In the genomic region with DNA sequence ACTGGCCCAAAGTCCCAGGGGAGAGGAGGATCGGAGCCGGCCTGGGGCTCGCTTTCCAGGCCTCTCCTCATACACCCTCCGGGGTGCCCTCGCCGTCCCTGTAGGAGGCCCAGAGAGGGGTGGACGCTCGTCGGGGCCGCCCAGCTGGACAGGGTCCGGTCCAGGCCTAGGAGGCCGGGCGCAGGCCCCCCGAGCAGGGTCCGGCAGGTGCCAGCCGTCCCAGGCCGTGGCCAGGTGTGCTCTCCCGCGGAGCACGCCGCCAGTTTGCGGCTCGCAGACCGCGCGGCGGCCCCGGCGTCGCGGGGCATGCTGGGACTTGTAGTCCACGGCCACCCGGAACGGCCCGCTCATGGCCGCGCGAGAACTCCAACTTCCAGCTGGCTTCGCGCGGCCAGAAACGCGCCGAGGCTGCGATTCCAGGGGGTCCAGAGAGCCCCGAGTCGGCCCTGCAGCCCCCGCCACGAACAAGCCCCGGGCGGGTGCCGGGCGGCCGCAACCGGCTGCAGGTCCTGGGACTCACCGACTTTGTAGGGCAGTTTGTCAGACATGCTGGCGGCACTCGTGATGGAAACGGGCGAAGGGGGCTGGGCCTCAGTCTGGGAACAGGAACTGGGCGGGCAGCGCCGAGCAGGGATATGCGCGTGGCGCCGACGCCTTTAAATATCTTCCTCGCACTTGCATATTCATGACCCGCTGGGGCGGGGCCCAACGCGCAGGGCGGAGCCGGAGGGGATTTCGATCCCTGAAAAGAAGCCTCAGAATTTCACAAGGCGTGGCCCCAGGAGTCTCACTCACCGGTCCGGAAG, we compare ENCODE assay signal across 8 cellular contexts. TPM values are rescaled to one million over a fixed set of nuclear protein-coding genes. Genes with fewer than 3 reads are reported as not detected.
DNase-seq lines count a peak whose midpoint lies in the region; ATAC-seq and TF ChIP-seq lines count a peak whose summit lies in the region.

A gene (minus strand): TSS at position 633 of the 806 bp plus-strand sequence. CDS start 85 bp downstream, at position 548.

- peak within 1 kb of the TSS; percentile 91; the same call in 1 of the 2 replicates for H2AFZ ChIP-seq in GM23338

- H3K4me2 ChIP-seq in DOHH2 (ENCODE audit: low read length) (peak within 1 kb of the TSS; percentile 74), GM23338 (peak within 1 kb of the TSS; percentile 92)

- peak; percentile 99 for DNase-seq in GM23338 (ENCODE audit: low spot score)
- DNase-seq in LHCN-M2 (ENCODE audit: low read depth) = peak; percentile 93
- DNase-seq in RPMI8226 = peak; percentile 98
- DNase-seq in fibroblast of mammary gland (ENCODE audit: low read depth) = peak; percentile 95
- DNase-seq in natural killer cell = peak; percentile 85
- DNase-seq in stimulated activated naive CD4-positive, alpha-beta T cell treated with Interleukin-2 at 50 U/mL for 16 hours (lab: John Stamatoyannopoulos, UW) = peak; percentile 93

- H3K27ac ChIP-seq in DOHH2 (ENCODE audit: low read depth, low read length) (peak within 1 kb of the TSS; percentile 55), GM23338 (ENCODE audit: low read depth) (peak within 1 kb of the TSS; percentile 93)

- peak within 1 kb of the TSS; percentile 84 for H3K4me3 ChIP-seq in DOHH2 (ENCODE audit: low read length)
- H3K4me3 ChIP-seq in GM23338 = peak within 1 kb of the TSS; percentile 78
- peak within 1 kb of the TSS; percentile 83 for H3K4me3 ChIP-seq in fibroblast of mammary gland (ENCODE audit: control insufficient read depth, low read depth, low read length)

- no peaks in the 10 kb centered on the region for H3K27me3 ChIP-seq in DOHH2 (ENCODE audit: control insufficient read depth, low read length)
- no peaks in the 10 kb centered on the region for H3K27me3 ChIP-seq in GM23338 (ENCODE audit: insufficient read depth)

- H3K9me3 ChIP-seq in DOHH2 (ENCODE audit: control insufficient read depth, insufficient read depth, low read length) = no peaks in the 10 kb centered on the region

- peaks cover 12% of the 10 kb centered on the region for H3K36me3 Mint-ChIP-seq in GM23338 (ENCODE audit: low read depth)
- no peaks in the 10 kb centered on the region for H3K36me3 Mint-ChIP-seq in activated T-helper 17 cell treated with anti-CD3 and anti-CD28 coated beads, Interleukin-2, amount 50 U/mL, for 72 hours (ENCODE audit: low read depth)
- no peaks in the 10 kb centered on the region for H3K36me3 Mint-ChIP-seq in natural killer cell

- H3K27ac Mint-ChIP-seq in GM23338 (peak within 1 kb of the TSS; percentile 98), natural killer cell (peak within 1 kb of the TSS; percentile 88)
- H3K27ac Mint-ChIP-seq in activated T-helper 17 cell treated with anti-CD3 and anti-CD28 coated beads, Interleukin-2, amount 50 U/mL, for 72 hours = peak within 1 kb of the TSS; percentile 87

- H3K9me2 ChIP-seq in DOHH2 (replicated peaks; ENCODE audit: control insufficient read depth, low read length) (no peaks in the 10 kb centered on the region), GM23338 (ENCODE audit: insufficient read depth) (no peaks in the 10 kb centered on the region)

- H3K36me3 ChIP-seq in DOHH2 (ENCODE audit: control insufficient read depth, low read length) = peaks cover 38% of the 10 kb centered on the region
- 0 out of 2 replicates have a peak, but pooled peaks cover 6% of the 10 kb centered on the region for H3K36me3 ChIP-seq in GM23338 (ENCODE audit: insufficient read depth)

- H3F3A ChIP-seq in DOHH2 (ENCODE audit: control insufficient read depth, insufficient read depth) (peaks cover 7% of the 10 kb centered on the region), GM23338 (replicated peaks; ENCODE audit: low read depth) (peaks cover 11% of the 10 kb centered on the region; the same call in 1 of the 2 replicates)

- no peak within 1 kb of the TSS; the same call in none of the 3 replicates for H3K4me3 Mint-ChIP-seq in GM23338
- H3K4me3 Mint-ChIP-seq in activated T-helper 17 cell treated with anti-CD3 and anti-CD28 coated beads, Interleukin-2, amount 50 U/mL, for 72 hours = peak within 1 kb of the TSS; percentile 82
- peak within 1 kb of the TSS; percentile 95 for H3K4me3 Mint-ChIP-seq in natural killer cell

- H3K4me1 ChIP-seq in DOHH2 (ENCODE audit: control insufficient read depth, low read length) (peaks cover 37% of the 10 kb centered on the region), GM23338 (ENCODE audit: insufficient read depth) (peaks cover 18% of the 10 kb centered on the region)

- H4K20me1 ChIP-seq in DOHH2 (ENCODE audit: control insufficient read depth, insufficient read depth, low read depth, low read length) (peaks cover 14% of the 10 kb centered on the region), GM23338 (replicated peaks; ENCODE audit: insufficient read depth) (peaks cover 35% of the 10 kb centered on the region)

- intact Hi-C loops in natural killer cell (cut with micrococcal nuclease) = loop anchor here (1.0 to 5.0 kb wide), 4 partner anchors 9 to 255 kb away; a partner anchor contains a TSS

- peaks cover 14% of the 10 kb centered on the region for H3K4me1 Mint-ChIP-seq in GM23338
- peaks cover 5% of the 10 kb centered on the region for H3K4me1 Mint-ChIP-seq in activated T-helper 17 cell treated with anti-CD3 and anti-CD28 coated beads, Interleukin-2, amount 50 U/mL, for 72 hours
- peaks cover 0 to 4% of the 10 kb centered on the region in 2 donors for H3K4me1 Mint-ChIP-seq in natural killer cell

- peaks cover 47% of the 10 kb centered on the region for H3K79me2 ChIP-seq in DOHH2 (ENCODE audit: control insufficient read depth, low read length)
- peaks cover 45% of the 10 kb centered on the region for H3K79me2 ChIP-seq in GM23338 (replicated peaks; ENCODE audit: insufficient read depth)

- ATAC-seq in GM23338 (peak; percentile 88), natural killer cell (peak; percentile 90 to 96 (median 91))
- ATAC-seq in activated T-helper 17 cell treated with anti-CD3 and anti-CD28 coated beads, Interleukin-2, amount 50 U/mL, for 72 hours (replicated peaks) = peak; percentile 98

- H3K27me3 Mint-ChIP-seq in GM23338 (ENCODE audit: insufficient read depth, low read depth, poor library complexity) (peaks cover 11% of the 10 kb centered on the region), natural killer cell (ENCODE audit: low read depth in 2 of 2) (no peaks in the 10 kb centered on the region)
- no peaks in the 10 kb centered on the region for H3K27me3 Mint-ChIP-seq in activated T-helper 17 cell treated with anti-CD3 and anti-CD28 coated beads, Interleukin-2, amount 50 U/mL, for 72 hours

- H3K9me3 Mint-ChIP-seq in GM23338 (no peaks in the 10 kb centered on the region; the same call in 2 of the 3 replicates), natural killer cell (no peaks in the 10 kb centered on the region)
- H3K9me3 Mint-ChIP-seq in activated T-helper 17 cell treated with anti-CD3 and anti-CD28 coated beads, Interleukin-2, amount 50 U/mL, for 72 hours = no peaks in the 10 kb centered on the region

- no peak for TF ChIP-seq CTCF in DOHH2 (IDR thresholded peaks at IDR 0.05; ENCODE audit: low read depth, low read length, poor library complexity, severe bottlenecking)
- no peak for TF ChIP-seq CTCF in GM23338 (conservative IDR thresholded peaks at IDR 0.05; ENCODE audit: low read depth in 2 of 2)
- TF ChIP-seq CTCF in fibroblast of mammary gland (conservative IDR thresholded peaks at IDR 0.05; ENCODE audit: control insufficient read depth, insufficient read depth, low read depth, low read length) = no peak
- peak; percentile 33 for TF ChIP-seq CTCF in natural killer cell (IDR thresholded peaks at IDR 0.05)

TF ChIP-seq in GM23338, 12 proteins besides CTCF, POLR2A, EP300 and RAD21 (continues in another document):
- TF ChIP-seq, protein P1, sequence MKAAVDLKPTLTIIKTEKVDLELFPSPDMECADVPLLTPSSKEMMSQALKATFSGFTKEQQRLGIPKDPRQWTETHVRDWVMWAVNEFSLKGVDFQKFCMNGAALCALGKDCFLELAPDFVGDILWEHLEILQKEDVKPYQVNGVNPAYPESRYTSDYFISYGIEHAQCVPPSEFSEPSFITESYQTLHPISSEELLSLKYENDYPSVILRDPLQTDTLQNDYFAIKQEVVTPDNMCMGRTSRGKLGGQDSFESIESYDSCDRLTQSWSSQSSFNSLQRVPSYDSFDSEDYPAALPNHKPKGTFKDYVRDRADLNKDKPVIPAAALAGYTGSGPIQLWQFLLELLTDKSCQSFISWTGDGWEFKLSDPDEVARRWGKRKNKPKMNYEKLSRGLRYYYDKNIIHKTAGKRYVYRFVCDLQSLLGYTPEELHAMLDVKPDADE (IDR thresholded peaks at IDR 0.05) = peak; percentile 86
- TF ChIP-seq JUNB (IDR thresholded peaks at IDR 0.05; ENCODE audit: unreplicated experiment) = no peak

RNA-seq across cellular contexts. Expression of the gene that starts here (rescaled TPM):
- 404 and 423 TPM in 2 replicates for total RNA-seq in GM23338 (2014; rRNA removed; shearing (Covaris generic))
- polyA plus RNA-seq in GM23338 (2016; fragmentation: Nextera tagmentation; extraction: Ambion mirVana) = 138 and 150 TPM in 2 replicates
- 137 and 141 TPM in 2 replicates for total RNA-seq in LHCN-M2 (2014; rRNA removed)
- polyA plus RNA-seq in LHCN-M2 (2012) = 114 TPM
- total RNA-seq in activated T-helper 17 cell treated with anti-CD3 and anti-CD28 coated beads, Interleukin-2, amount 50 U/mL, for 72 hours = 100 to 1,000 TPM in 1 of 2 donors, 10 to 100 TPM in 1; 94.5 to 174 TPM
- 1 to 10 TPM; 7.1 to 8.3 (median 7.7) TPM for total RNA-seq in natural killer cell

Comparison
In these comparisons a context has a peak if more than half of its experiments do, and no peak if none do; other contexts are left out.
1. Peak in every context shown above with its lines: DNase-seq, ATAC-seq, H3K4me3 ChIP-seq and H3K27ac ChIP-seq.
2. RNA of the gene that starts here (total RNA-seq): 404 to 423 TPM in GM23338, 94.5 to 174 TPM in activated T-helper 17 cell treated with anti-CD3 and anti-CD28 coated beads, Interleukin-2, amount 50 U/mL, for 72 hours and 137 to 141 TPM in LHCN-M2; 7.1 to 8.3 TPM in natural killer cell; every median in the first group is over 10 times any median in the second.